8 cellular contexts compared by ENCODE assay signal in the genomic region with DNA sequence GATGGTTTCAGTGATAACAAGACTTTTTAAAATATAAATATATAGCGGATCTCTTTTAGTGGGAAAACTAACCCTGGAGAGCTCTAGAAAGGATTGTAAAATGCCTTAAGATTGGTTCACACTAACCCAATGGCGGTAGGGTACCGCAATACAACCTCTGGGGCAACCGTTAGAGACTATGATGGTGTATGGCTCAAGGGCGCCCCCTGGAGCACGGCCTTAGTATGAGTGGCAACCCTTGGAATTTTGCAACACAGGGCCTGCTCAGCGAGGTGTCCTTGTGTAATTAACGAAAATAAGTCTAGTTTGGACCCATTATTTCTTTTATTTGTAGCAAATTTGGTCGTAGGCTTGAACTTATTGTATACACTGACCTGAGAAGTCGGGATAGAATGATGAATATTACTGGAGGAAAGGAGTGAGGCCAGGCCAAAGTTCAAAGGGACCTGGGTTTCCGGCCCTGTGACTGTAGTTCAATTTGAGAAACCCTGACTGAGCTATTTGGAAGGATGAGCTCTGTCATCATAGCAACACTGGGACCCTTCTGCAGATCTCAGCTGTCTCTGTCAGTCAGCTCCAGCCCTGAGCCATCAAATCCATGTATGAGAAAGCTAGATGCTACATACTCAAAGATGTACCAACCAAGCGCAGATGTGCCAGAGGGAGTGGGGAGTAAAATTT. TPM values are rescaled to one million over a fixed set of nuclear protein-coding genes. Genes with fewer than 3 reads are reported as not detected.
DNase-seq lines count a peak whose midpoint lies in the region; ATAC-seq, FAIRE-seq and TF ChIP-seq lines count a peak whose summit lies in the region.

No MANE protein-coding gene starts in this region.

- H3K27ac ChIP-seq in fibroblast of lung (ENCODE audit: insufficient read depth, low read length) (no peak overlapping the region), pancreas (no peak overlapping the region), upper lobe of right lung (no peak overlapping the region)

- no peak for ATAC-seq in Right ventricle myocardium inferior
- ATAC-seq in HG02870 (IDR thresholded peaks at IDR 0.05; ENCODE audit: unreplicated experiment), result peak; percentile 65
- ATAC-seq in pancreas, result peak; percentile 56 to 91 (median 83)
- peak; percentile 94 for ATAC-seq in upper lobe of right lung

- no peak overlapping the region for H3K9ac ChIP-seq in fibroblast of lung (ENCODE audit: insufficient read depth, low read length)

- H3K4me2 ChIP-seq in fibroblast of lung (ENCODE audit: extremely low read depth, insufficient read depth, low read length), result no peak overlapping the region

- H4K20me1 ChIP-seq in fibroblast of lung (ENCODE audit: control insufficient read depth, extremely low read depth, insufficient read depth, low read length), result no peaks in the 10 kb centered on the region

- H3K9me3 ChIP-seq in fibroblast of lung (ENCODE audit: control insufficient read depth, insufficient read depth, low read depth, low read length) (no peaks in the 10 kb centered on the region), pancreas (no peaks in the 10 kb centered on the region), upper lobe of right lung (no peaks in the 10 kb centered on the region)

- H3K27me3 ChIP-seq in fibroblast of lung (ENCODE audit: control insufficient read depth, insufficient read depth, low read length) (no peaks in the 10 kb centered on the region), pancreas (no peaks in the 10 kb centered on the region), upper lobe of right lung (no peaks in the 10 kb centered on the region)

- H3K79me2 ChIP-seq in fibroblast of lung (ENCODE audit: control insufficient read depth, insufficient read depth, low read length), result no peaks in the 10 kb centered on the region

- no peaks in the 10 kb centered on the region for H3K4me1 ChIP-seq in fibroblast of lung (ENCODE audit: control insufficient read depth, extremely low read depth, insufficient read depth, low read length)
- H3K4me1 ChIP-seq in pancreas, result no peaks in the 10 kb centered on the region
- no peaks in the 10 kb centered on the region for H3K4me1 ChIP-seq in upper lobe of right lung

- no peak overlapping the region for H2AFZ ChIP-seq in fibroblast of lung (ENCODE audit: low read length)

- no peak overlapping the region for H3K4me3 ChIP-seq in fibroblast of lung (replicated peaks in 1 of 4; ENCODE audit: control extremely low read depth in 1 of 4, insufficient read depth in 1 of 4, low read depth in 3 of 4, low read length in 4 of 4)
- H3K4me3 ChIP-seq in pancreas, result no peak overlapping the region
- no peak overlapping the region for H3K4me3 ChIP-seq in upper lobe of right lung

- peak; percentile 48 to 67 for TF ChIP-seq CTCF in fibroblast of lung (conservative IDR thresholded peaks at IDR 0.05 in 1 of 2, IDR thresholded peaks at IDR 0.05 in 1 of 2; ENCODE audit: low read depth in 1 of 2, low read length in 2 of 2)
- peak; percentile 31 to 59 (median 52) for TF ChIP-seq CTCF in pancreas (IDR thresholded peaks at IDR 0.05)
- peak; percentile 75 for TF ChIP-seq CTCF in upper lobe of right lung (IDR thresholded peaks at IDR 0.05)

- H3K36me3 ChIP-seq in fibroblast of lung (ENCODE audit: control insufficient read depth, insufficient read depth, low read length), result no peaks in the 10 kb centered on the region
- no peaks in the 10 kb centered on the region for H3K36me3 ChIP-seq in pancreas
- H3K36me3 ChIP-seq in upper lobe of right lung, result no peaks in the 10 kb centered on the region

- WGBS in pancreas, 2 donors, result 31 to 34% methylated on average over 12 of the region's 12 CpGs

- intact Hi-C loops in Right ventricle myocardium inferior (cut with DNase I) (loop anchor here (5.0 kb wide), 1 partner anchor 122 kb away; no protein-coding TSS in a partner anchor), cardiac septum (cut with DNase I) (loop anchor here (5.0 kb wide), 1 partner anchor 122 kb away; no protein-coding TSS in a partner anchor), pancreas (cut with DNase I) (loop anchor here in 1 of 3 donors (5.0 kb wide), 1 partner anchor 122 kb away; no protein-coding TSS in a partner anchor), upper lobe of right lung (cut with DNase I) (no loop called here)

- DNase-seq in Right ventricle myocardium inferior (ENCODE audit: missing footprints) (peak; percentile 74), cardiac septum (ENCODE audit: low spot score) (no peak), NCI-H748 (lab: John Stamatoyannopoulos, UW; ENCODE audit: unreplicated experiment) (peak; percentile 34), activated T-cell treated with anti-CD3 and anti-CD28 coated beads for 24 hours (ENCODE audit: low read depth) (peak; percentile 83), fibroblast of lung (ENCODE audit: low read depth in 2 of 2) (peak; percentile 32 to 40), pancreas (peak; percentile 18 to 83 (median 44)), upper lobe of right lung (peak; percentile 79)

- FAIRE-seq in pancreas (lab: Jason Lieb, UNC), result no peak

RNA-seq across cellular contexts. Expression of gene CAMK4, which starts 54.8 kb away (rescaled TPM):
- total RNA-seq in Right ventricle myocardium inferior, result 0.11 TPM
- total RNA-seq in cardiac septum, result 0.48 TPM
- 0.77 and 0.83 TPM in 2 replicates for total RNA-seq in fibroblast of lung
- 5.9 and 6.5 TPM in 2 replicates for polyA plus RNA-seq in fibroblast of lung
- polyA plus RNA-seq in fibroblast of lung (2012), result 5.2 and 5.4 TPM in 2 replicates
- 3.1 and 12.5 TPM in 2 replicates for polyA minus RNA-seq in fibroblast of lung (ENCODE audit: low replicate concordance)
- total RNA-seq in pancreas, result 1 to 10 TPM in 1 of 6 donors, under 1 TPM in 5; 0.05 to 1.3 (median 0.66) TPM
- polyA plus RNA-seq in pancreas, result under 1 TPM; 0.04 to 0.12 TPM
- total RNA-seq in upper lobe of right lung, result 3.8 TPM
